ENCODE assay signal across 11 cellular contexts in the genomic region with DNA sequence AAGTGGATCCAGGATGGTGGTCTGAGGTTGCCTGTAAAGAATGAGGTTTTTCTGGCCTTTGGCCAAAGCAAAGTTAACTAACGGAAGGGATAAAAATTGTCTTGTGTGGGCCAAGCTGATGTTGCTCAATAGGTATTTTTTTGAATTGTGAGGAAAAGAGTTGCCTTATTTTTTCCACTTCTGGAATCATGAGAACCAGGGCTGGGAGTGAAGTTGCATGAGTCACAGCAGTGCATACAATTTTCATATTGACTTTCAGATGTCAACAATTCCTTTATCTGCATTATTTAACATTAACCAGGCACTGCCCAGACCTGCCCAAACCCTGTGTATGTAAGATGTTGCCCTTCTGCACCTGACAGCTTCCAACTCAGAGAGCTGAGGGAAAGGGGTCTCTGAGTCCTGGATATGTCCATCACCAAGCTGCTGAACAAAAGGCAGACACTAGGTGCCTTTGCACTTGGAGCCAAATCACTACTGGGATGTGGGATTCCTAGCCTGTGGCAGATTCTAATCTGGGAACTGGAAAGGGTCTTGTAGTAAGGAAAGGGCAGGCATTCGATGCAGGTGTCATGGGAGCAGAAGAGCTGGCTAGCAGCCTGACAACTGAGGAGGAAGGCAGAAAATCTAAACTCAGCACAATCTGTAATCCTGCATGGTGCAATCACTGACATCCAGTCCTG. TPM values are rescaled to one million over a fixed set of nuclear protein-coding genes. Genes with fewer than 3 reads are reported as not detected.
A peak's percentile ranks its signal among the peaks of the same experiment; 100 is the strongest.
DNase-seq lines count a peak whose midpoint lies in the region; ATAC-seq, FAIRE-seq and TF ChIP-seq lines count a peak whose summit lies in the region.
"Had no signal": no experiment of that assay in that cellular context is flagged by ENCODE, and none has a peak within 500 bp of the region (broad histone marks: within the 10 kb centered on the region; RNA-seq: fewer than 3 reads in every experiment).

No MANE protein-coding gene starts in this region.

- no peaks in the 10 kb centered on the region for H3K9me3 Mint-ChIP-seq in MCF 10A (ENCODE audit: unreplicated experiment)
- H3K9me3 Mint-ChIP-seq in astrocyte (ENCODE audit: unreplicated experiment), result no peaks in the 10 kb centered on the region
- peaks cover 0 to 2% (median 0%) of the 10 kb centered on the region in 6 donors for H3K9me3 Mint-ChIP-seq in immature natural killer cell
- H3K9me3 Mint-ChIP-seq in GM23338, result no peaks in the 10 kb centered on the region

- H3K4me3 Mint-ChIP-seq in MCF 10A (ENCODE audit: unreplicated experiment) (no peak overlapping the region), astrocyte (ENCODE audit: unreplicated experiment) (no peak overlapping the region), immature natural killer cell (no peak overlapping the region), GM23338 (no peak overlapping the region)

- H4K20me1 ChIP-seq in astrocyte (ENCODE audit: insufficient read depth, low read length) (no peaks in the 10 kb centered on the region), GM23338 (replicated peaks; ENCODE audit: insufficient read depth) (no peaks in the 10 kb centered on the region)

- TF ChIP-seq POLR2A in breast epithelium (IDR thresholded peaks at IDR 0.05), result no peak

- peak overlapping the region; percentile 80 for H3K27ac Mint-ChIP-seq in MCF 10A (ENCODE audit: low read depth, unreplicated experiment)
- H3K27ac Mint-ChIP-seq in astrocyte (ENCODE audit: unreplicated experiment), result no peak overlapping the region
- H3K27ac Mint-ChIP-seq in immature natural killer cell, result no peak overlapping the region
- H3K27ac Mint-ChIP-seq in GM23338, result no peak overlapping the region

- no peak for FAIRE-seq in astrocyte (lab: Jason Lieb, UNC)
- FAIRE-seq: GM18507 had no signal

- H3K27ac ChIP-seq in breast epithelium (peak overlapping the region in 1 of 2 donors; percentile 45), astrocyte (ENCODE audit: low read depth, low read length) (no peak overlapping the region), aorta (ENCODE audit: low read depth in 1 of 2, low read length in 2 of 2) (no peak overlapping the region), GM23338 (ENCODE audit: low read depth) (no peak overlapping the region)
- H3K27ac ChIP-seq: ascending aorta had no signal

- H3K9me2 ChIP-seq in GM23338 (ENCODE audit: insufficient read depth), result peaks cover 10% of the 10 kb centered on the region; the same call in 1 of the 2 replicates

- H3K36me3 ChIP-seq in breast epithelium (no peaks in the 10 kb centered on the region), astrocyte (ENCODE audit: insufficient read depth, low read length) (no peaks in the 10 kb centered on the region), aorta (ENCODE audit: control insufficient read depth in 1 of 2, insufficient read depth in 2 of 2, low read length in 1 of 2) (no peaks in the 10 kb centered on the region), GM23338 (ENCODE audit: insufficient read depth) (no peaks in the 10 kb centered on the region)
- H3K36me3 ChIP-seq: ascending aorta had no signal

- H3K79me2 ChIP-seq in astrocyte (ENCODE audit: insufficient read depth, low read length), result no peaks in the 10 kb centered on the region
- H3K79me2 ChIP-seq in GM23338 (replicated peaks; ENCODE audit: insufficient read depth), result no peaks in the 10 kb centered on the region

- H3K9me3 ChIP-seq in breast epithelium (no peaks in the 10 kb centered on the region), astrocyte (ENCODE audit: insufficient read depth, low read depth, low read length) (no peaks in the 10 kb centered on the region), aorta (ENCODE audit: control insufficient read depth, low read length) (peaks cover 1% of the 10 kb centered on the region)
- H3K9me3 ChIP-seq: ascending aorta had no signal

- no peaks in the 10 kb centered on the region for H3K36me3 Mint-ChIP-seq in MCF 10A (ENCODE audit: insufficient read depth, unreplicated experiment)
- no peaks in the 10 kb centered on the region for H3K36me3 Mint-ChIP-seq in astrocyte (ENCODE audit: low read depth, unreplicated experiment)
- H3K36me3 Mint-ChIP-seq in immature natural killer cell, result no peaks in the 10 kb centered on the region
- H3K36me3 Mint-ChIP-seq in GM23338 (ENCODE audit: low read depth), result no peaks in the 10 kb centered on the region

- no peak overlapping the region for H3K9ac ChIP-seq in astrocyte (ENCODE audit: low read length)

- TF ChIP-seq CTCF in MCF 10A (IDR thresholded peaks at IDR 0.05; ENCODE audit: unreplicated experiment) (no peak), breast epithelium (IDR thresholded peaks at IDR 0.05) (no peak), astrocyte (IDR thresholded peaks at IDR 0.05; ENCODE audit: insufficient read depth, low read depth, low read length) (no peak), GM23338 (conservative IDR thresholded peaks at IDR 0.05; ENCODE audit: low read depth in 2 of 2) (no peak)

- no peaks in the 10 kb centered on the region for H3F3A ChIP-seq in GM23338 (replicated peaks; ENCODE audit: low read depth)

- H3K27me3 Mint-ChIP-seq in MCF 10A (ENCODE audit: insufficient read depth, unreplicated experiment), result no peaks in the 10 kb centered on the region
- peaks cover 15% of the 10 kb centered on the region for H3K27me3 Mint-ChIP-seq in astrocyte (ENCODE audit: low read depth, unreplicated experiment)
- peaks cover 3 to 7% (median 7%) of the 10 kb centered on the region in 3 donors for H3K27me3 Mint-ChIP-seq in immature natural killer cell (ENCODE audit: low read depth in 3 of 3)
- H3K27me3 Mint-ChIP-seq in GM23338 (ENCODE audit: insufficient read depth, low read depth, poor library complexity), result no peaks in the 10 kb centered on the region

- 10 to 21% methylated on average over 2 of the region's 2 CpGs for WGBS in aorta, 2 donors

- peaks cover 0 to 9% of the 10 kb centered on the region in 2 donors for H3K4me1 ChIP-seq in breast epithelium
- peaks cover 4% of the 10 kb centered on the region for H3K4me1 ChIP-seq in astrocyte (ENCODE audit: insufficient read depth, low read length)
- no peaks in the 10 kb centered on the region for H3K4me1 ChIP-seq in aorta (ENCODE audit: control insufficient read depth in 1 of 2, insufficient read depth in 2 of 2, low read length in 2 of 2)
- H3K4me1 ChIP-seq in GM23338 (ENCODE audit: insufficient read depth), result no peaks in the 10 kb centered on the region
- H3K4me1 ChIP-seq: ascending aorta had no signal

- intact Hi-C loops in MCF 10A (cut with micrococcal nuclease), result no loop called here
- intact Hi-C loops in breast epithelium (cut with DNase I; ENCODE audit: low total_unique reads), result no loop called here
- intact Hi-C loops in aorta (cut with DNase I), result no loop called here

- H3K27me3 ChIP-seq in breast epithelium (no peaks in the 10 kb centered on the region), astrocyte (ENCODE audit: insufficient read depth, low read length) (peaks cover 3% of the 10 kb centered on the region), aorta (ENCODE audit: control insufficient read depth in 1 of 2, insufficient read depth in 2 of 2, low read length in 1 of 2) (no peaks in the 10 kb centered on the region), GM23338 (ENCODE audit: insufficient read depth) (no peaks in the 10 kb centered on the region)
- H3K27me3 ChIP-seq: ascending aorta had no signal

- DNase-seq in MCF 10A (ENCODE audit: unreplicated experiment) (peak; percentile 97), breast epithelium (ENCODE audit: low spot score in 2 of 2) (no peak), astrocyte (ENCODE audit: low read depth) (peak; percentile 79), kidney glomerular epithelial cell (lab: John Stamatoyannopoulos, UW) (peak; percentile 17), aorta (no peak), immature natural killer cell (no peak), GM23338 (ENCODE audit: low spot score) (no peak)
- DNase-seq in activated CD4-positive, alpha-beta T cell treated with anti-CD3 and anti-CD28 coated beads for 1 hour, result no peak
- DNase-seq: H7 had no signal

- BruUV-seq in MCF 10A (replicated peaks; lab: Mats Ljungman, UMichigan), result no TSS peak

- CTCF ChIA-PET in MCF 10A (lab: Yijun Ruan, JAX), result interaction anchor here (1.0 to 1.2 kb wide), 4 partner anchors 9 to 228 kb away, joined by 3 to 4 read pairs (median 3); a partner anchor contains a TSS

- peak overlapping the region; percentile 25 for H3K4me2 ChIP-seq in astrocyte (ENCODE audit: low read length)
- no peak overlapping the region for H3K4me2 ChIP-seq in GM23338

- POLR2A ChIA-PET in MCF 10A (lab: Yijun Ruan, JAX), result interaction anchor here (0.6 to 1.6 kb wide), 5 partner anchors 13 to 842 kb away, joined by 3 to 4 read pairs (median 3); no protein-coding TSS in a partner anchor

- H2AFZ ChIP-seq in astrocyte (ENCODE audit: low read depth, low read length), result no peak overlapping the region
- H2AFZ ChIP-seq in GM23338, result no peak overlapping the region

- ATAC-seq in aorta (ENCODE audit: low FRiP score), result peak; percentile 51
- no peak for ATAC-seq in GM23338

- H3K4me3 ChIP-seq in breast epithelium (no peak overlapping the region), astrocyte (ENCODE audit: insufficient read depth, low read depth, low read length) (no peak overlapping the region), aorta (ENCODE audit: low read length in 2 of 2) (no peak overlapping the region), GM23338 (no peak overlapping the region)
- H3K4me3 ChIP-seq: ascending aorta had no signal

- peaks cover 48% of the 10 kb centered on the region for H3K4me1 Mint-ChIP-seq in MCF 10A (ENCODE audit: insufficient read depth, unreplicated experiment)
- H3K4me1 Mint-ChIP-seq in astrocyte (ENCODE audit: low read depth, unreplicated experiment), result peaks cover 19% of the 10 kb centered on the region
- no peaks in the 10 kb centered on the region for H3K4me1 Mint-ChIP-seq in immature natural killer cell
- no peaks in the 10 kb centered on the region for H3K4me1 Mint-ChIP-seq in GM23338

RNA-seq across cellular contexts. Expression of a gene that starts 52.3 kb away (rescaled TPM):
- total RNA-seq in MCF 10A (2022), result 18.6 and 24.5 TPM in 2 replicates
- 10 to 100 TPM in 1 of 3 donors, 1 to 10 TPM in 2; 7.3 to 13.8 (median 8.5) TPM for total RNA-seq in breast epithelium
- 14.3 and 23.2 TPM in 2 replicates for total RNA-seq in astrocyte
- total RNA-seq in aorta, result 10 to 100 TPM; 16.0 to 17.9 TPM
- polyA plus RNA-seq in aorta, result 1 to 10 TPM; 2.1 to 3.8 TPM
- polyA plus RNA-seq in immature natural killer cell, result 10 to 100 TPM; 18.2 to 35.5 (median 23.5) TPM
- total RNA-seq in GM23338 (2014; rRNA removed; shearing (Covaris generic)), result 24.6 and 29.7 TPM in 2 replicates
- polyA plus RNA-seq in GM23338 (2016; fragmentation: Nextera tagmentation; extraction: Ambion mirVana), result 18.3 and 22.6 TPM in 2 replicates

Comparison
In these comparisons a context has a peak if more than half of its experiments do, and no peak if none do; other contexts are left out.
1. DNase-seq: peak in MCF 10A (single experiment), astrocyte (single experiment) and kidney glomerular epithelial cell (single experiment); none in breast epithelium (0 of 2), aorta (0 of 2), immature natural killer cell (0 of 3), activated CD4-positive, alpha-beta T cell treated with anti-CD3 and anti-CD28 coated beads for 1 hour (single experiment) and GM23338 (single experiment).